In the genomic region with DNA sequence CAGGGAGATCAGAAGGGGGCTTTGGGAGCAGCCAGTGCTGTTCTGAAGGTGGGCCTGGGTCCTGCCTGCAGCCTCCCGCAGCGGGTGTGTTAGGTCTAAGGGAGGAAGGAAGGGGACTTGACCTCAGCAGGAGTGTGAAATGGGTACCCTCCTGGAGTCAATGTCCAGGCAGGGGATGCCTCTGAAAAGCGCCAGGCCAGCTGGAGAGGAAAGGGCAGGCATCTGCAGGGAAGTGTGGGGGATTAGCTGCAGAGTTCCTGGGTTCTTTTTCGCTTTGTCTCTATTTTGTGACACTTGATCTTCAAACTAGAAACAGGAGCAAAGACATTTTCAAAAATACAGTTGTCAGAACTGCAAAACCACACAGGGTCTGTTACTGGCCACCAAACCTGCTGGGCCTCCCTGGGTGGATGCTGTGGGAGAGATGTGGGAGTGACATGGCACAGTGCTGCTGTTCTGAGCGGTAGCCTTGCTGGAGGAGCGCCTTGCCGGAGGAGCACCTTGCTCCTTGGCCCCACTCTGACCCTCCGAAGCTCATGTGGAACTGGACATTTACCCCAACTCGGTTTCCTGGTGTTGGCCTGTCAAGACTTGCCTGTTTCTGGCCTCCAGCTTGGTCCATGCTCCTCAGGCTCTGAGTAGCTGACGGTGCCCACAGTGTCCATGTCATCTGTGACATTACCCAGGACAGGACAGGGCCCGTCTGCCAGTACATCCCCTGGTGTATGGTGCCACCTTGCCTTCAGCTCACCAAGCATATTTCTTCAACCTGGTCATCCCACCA, we compare ENCODE assay signal across 12 cellular contexts. TPM values are rescaled to one million over a fixed set of nuclear protein-coding genes. Genes with fewer than 3 reads are reported as not detected.
A peak's percentile ranks its signal among the peaks of the same experiment; 100 is the strongest.
DNase-seq lines count a peak whose midpoint lies in the region; ATAC-seq and TF ChIP-seq lines count a peak whose summit lies in the region.
"Had no signal": no experiment of that assay in that cellular context is flagged by ENCODE, and none has a peak within 500 bp of the region (broad histone marks: within the 10 kb centered on the region; RNA-seq: fewer than 3 reads in every experiment).

No MANE protein-coding gene starts in this region.

- no peak for TF ChIP-seq POLR2A in IMR-90 (IDR thresholded peaks at IDR 0.05; ENCODE audit: low read depth, low read length)

- H2BK120ac ChIP-seq in IMR-90 (ENCODE audit: low read depth, low read length) = no peak overlapping the region

- dilution Hi-C loops in IMR-90 (cut with HindIII; ENCODE audit: low sequenced_read_pairs, unreplicated experiment) = no loop called here

- intact Hi-C loops in A673 (cut with micrococcal nuclease; ENCODE audit: unreplicated experiment) (no loop called here), IMR-90 (cut with micrococcal nuclease) (no loop called here)

- H4K8ac ChIP-seq in IMR-90 (ENCODE audit: low read depth in 2 of 2, low read length in 2 of 2) = peak overlapping the region in 1 of 2 experiments; percentile 91; a peak in 2 of 4 replicates

- no peak for TF ChIP-seq RAD21 in IMR-90 (IDR thresholded peaks at IDR 0.05; ENCODE audit: low read length)

- no peaks in the 10 kb centered on the region for H3K27me3 ChIP-seq in A673 (replicated peaks; ENCODE audit: insufficient read depth, low read depth, low read length, poor library complexity)
- no peaks in the 10 kb centered on the region for H3K27me3 ChIP-seq in IMR-90 (ENCODE audit: control insufficient read depth, insufficient read depth, low read length)
- no peaks in the 10 kb centered on the region for H3K27me3 ChIP-seq in ectodermal cell (ENCODE audit: control insufficient read depth, insufficient read depth, low read length, poor library complexity, severe bottlenecking)
- H3K27me3 ChIP-seq in osteoblast (ENCODE audit: insufficient read depth, low read length) = no peaks in the 10 kb centered on the region

- peak overlapping the region; percentile 96 for H3K14ac ChIP-seq in IMR-90 (replicated peaks; ENCODE audit: low read depth, low read length)

- no peak overlapping the region for H3K4me3 ChIP-seq in A673 (ENCODE audit: low read depth, low read length, poor library complexity, severe bottlenecking)
- no peak overlapping the region for H3K4me3 ChIP-seq in IMR-90 (ENCODE audit: insufficient read depth, low read depth, low read length)
- H3K4me3 ChIP-seq in ectodermal cell (ENCODE audit: insufficient read depth, low read depth, low read length) = no peak overlapping the region
- H3K4me3 ChIP-seq in osteoblast (ENCODE audit: insufficient read depth, low read length) = no peak overlapping the region

- in situ Hi-C loops in IMR-90 (cut with MboI; ENCODE audit: low sequenced_read_pairs) = no loop called here

- no TSS peak for BruUV-seq in A673 (replicated peaks; lab: Mats Ljungman, UMichigan)
- no TSS peak for BruUV-seq in IMR-90 (replicated peaks; lab: Mats Ljungman, UMichigan)

- 96% methylated on average over 7 of the region's 11 CpGs; no CpG with 5 or more reads in 1 of the 2 experiments for WGBS in IMR-90 (ENCODE audit: extremely low coverage in 2 of 2, insufficient read length in 1 of 2), 2 experiments
- WGBS in ectodermal cell, 2 experiments = 90 to 92% methylated on average over 11 of the region's 11 CpGs

- H3K4me1 ChIP-seq in A673 (ENCODE audit: insufficient read depth, low read length, poor library complexity, severe bottlenecking) (peaks cover 23% of the 10 kb centered on the region), IMR-90 (ENCODE audit: control insufficient read depth, insufficient read depth, low read length) (peaks cover 40% of the 10 kb centered on the region), ectodermal cell (ENCODE audit: control insufficient read depth, insufficient read depth, low read length) (peaks cover 34% of the 10 kb centered on the region), osteoblast (ENCODE audit: insufficient read depth, low read length) (peaks cover 46% of the 10 kb centered on the region)

- H3K4me2 ChIP-seq in IMR-90 (ENCODE audit: low read depth, low read length) (no peak overlapping the region), osteoblast (ENCODE audit: insufficient read depth, low read length) (no peak overlapping the region)

- peaks cover 30 to 80% of the 10 kb centered on the region in 2 experiments for H3K79me1 ChIP-seq in IMR-90 (ENCODE audit: low read depth in 1 of 2, low read length in 2 of 2)

- no peak overlapping the region for H3K56ac ChIP-seq in IMR-90 (ENCODE audit: extremely low read depth, insufficient read depth, low read length)

- peak overlapping the region; percentile 94 for H3K23ac ChIP-seq in IMR-90 (ENCODE audit: low read depth, low read length)

- no peak for DNase-seq in A673 (ENCODE audit: low spot score)
- DNase-seq in IMR-90 = no peak
- DNase-seq in osteoblast (ENCODE audit: insufficient read length, low spot score, missing footprints) = no peak
- DNase-seq in cerebellar cortex (ENCODE audit: low spot score) = no peak
- no peak for DNase-seq in NCI-H1436 treated with DMSO at 0.1 percent for 48 hours (lab: John Stamatoyannopoulos, UW)
- DNase-seq in cerebellum (ENCODE audit: low spot score) = no peak
- DNase-seq: activated gamma-delta T cell, Calu3, NCI-H2029 had no signal

- no peak overlapping the region for H3K9ac ChIP-seq in IMR-90 (ENCODE audit: low read depth, low read length)

- H3K36me3 ChIP-seq in A673 (ENCODE audit: insufficient read depth, low read length, poor library complexity, severe bottlenecking) (peaks cover 7% of the 10 kb centered on the region), IMR-90 (ENCODE audit: control insufficient read depth, insufficient read depth, low read length) (peaks cover 29% of the 10 kb centered on the region), ectodermal cell (ENCODE audit: control insufficient read depth, insufficient read depth, low read length) (peaks cover 10% of the 10 kb centered on the region), osteoblast (ENCODE audit: insufficient read depth, low read length) (peaks cover 35% of the 10 kb centered on the region)

- H2BK20ac ChIP-seq in IMR-90 (ENCODE audit: low read depth, low read length) = no peak overlapping the region

- no peak for ATAC-seq in IMR-90 (ENCODE audit: low read depth)
- ATAC-seq in HG02571 (IDR thresholded peaks at IDR 0.05; ENCODE audit: unreplicated experiment) = no peak
- ATAC-seq: HCT116 had no signal

- peak overlapping the region; percentile 97 for H2BK5ac ChIP-seq in IMR-90 (ENCODE audit: low read depth, low read length, poor library complexity, severe bottlenecking)

- POLR2A ChIA-PET in A673 (lab: Charles Lee; ENCODE audit: low non-redundant PET) (no interaction called here), IMR-90 (lab: Charles Lee; ENCODE audit: unreplicated experiment) (no interaction called here)

- H4K5ac ChIP-seq in IMR-90 (ENCODE audit: low read depth, low read length) = no peak overlapping the region

- peaks cover 94% of the 10 kb centered on the region for H3K79me2 ChIP-seq in osteoblast (ENCODE audit: insufficient read depth, low read length)

- H3K27ac ChIP-seq in A673 (ENCODE audit: low read depth, low read length, poor library complexity, severe bottlenecking) (peak overlapping the region; percentile 25), IMR-90 (ENCODE audit: insufficient read depth, low read length) (peak overlapping the region; percentile 91), ectodermal cell (ENCODE audit: insufficient read depth, low read depth, low read length, poor library complexity, severe bottlenecking) (peak overlapping the region; percentile 40), osteoblast (ENCODE audit: low read depth, low read length) (peak overlapping the region; percentile 97)

- H3K9me3 ChIP-seq in A673 (ENCODE audit: low read depth, low read length, poor library complexity, severe bottlenecking) = no peaks in the 10 kb centered on the region
- no peaks in the 10 kb centered on the region for H3K9me3 ChIP-seq in IMR-90 (ENCODE audit: control insufficient read depth, insufficient read depth, low read length)
- H3K9me3 ChIP-seq in ectodermal cell (ENCODE audit: control insufficient read depth, low read length) = no peaks in the 10 kb centered on the region
- H3K9me3 ChIP-seq in osteoblast (ENCODE audit: low read depth, low read length) = no peaks in the 10 kb centered on the region

- no peak overlapping the region; the same call in 1 of the 2 replicates for H4K91ac ChIP-seq in IMR-90 (ENCODE audit: insufficient read depth, low read depth, low read length)

- H3K18ac ChIP-seq in IMR-90 (ENCODE audit: low read depth, low read length) = no peak overlapping the region

- no peak for TF ChIP-seq CTCF in A673 (conservative IDR thresholded peaks at IDR 0.05; ENCODE audit: low read depth, low read length)
- TF ChIP-seq CTCF in IMR-90 (conservative IDR thresholded peaks at IDR 0.05; ENCODE audit: low read depth, low read length) = no peak
- no peak for TF ChIP-seq CTCF in osteoblast (IDR thresholded peaks at IDR 0.05; ENCODE audit: extremely low read depth, low read depth, low read length)

- H2BK15ac ChIP-seq in IMR-90 (ENCODE audit: low read depth, low read length) = no peak overlapping the region

- CTCF ChIA-PET in A673 (lab: Charles Lee) = no interaction called here
- CTCF ChIA-PET in IMR-90 (lab: Yijun Ruan, JAX) = no interaction called here

- H2AK5ac ChIP-seq in IMR-90 (ENCODE audit: low read depth, low read length) = peak overlapping the region; percentile 100

- H3K9me1 ChIP-seq in IMR-90 (ENCODE audit: insufficient read depth, low read length) = peaks cover 51% of the 10 kb centered on the region

- peak overlapping the region; percentile 99 for H3K4ac ChIP-seq in IMR-90 (ENCODE audit: low read depth, low read length)

- H4K20me1 ChIP-seq in IMR-90 (ENCODE audit: insufficient read depth, low read length) (peaks cover 78% of the 10 kb centered on the region), osteoblast (ENCODE audit: insufficient read depth, low read length) (peaks cover 39% of the 10 kb centered on the region)

- H2AFZ ChIP-seq in IMR-90 (replicated peaks; ENCODE audit: low read length, poor library complexity) = peak overlapping the region; percentile 40
- H2AFZ ChIP-seq in osteoblast (ENCODE audit: low read length) = no peak overlapping the region

- H2AK9ac ChIP-seq in IMR-90 (replicated peaks; ENCODE audit: low read depth, low read length, poor library complexity) = peak overlapping the region; percentile 59

RNA-seq across cellular contexts. Expression of gene MED15, which starts 25.9 kb away (rescaled TPM):
- total RNA-seq in A673 (2021) (96.2 and 101 TPM in 2 replicates), IMR-90 (2012; rRNA removed) (19.0 and 22.8 TPM in 2 replicates), osteoblast (36.9 and 49.8 TPM in 2 replicates), cerebellum (36.7 TPM)
- polyA plus RNA-seq in IMR-90 (2012; rRNA removed) = 68.8 and 71.5 TPM in 2 replicates
- 43.1 and 81.0 TPM in 2 replicates for polyA plus RNA-seq in IMR-90 (2012; cell fraction: cytosol; rRNA removed)
- 269 and 514 TPM in 2 replicates for polyA plus RNA-seq in IMR-90 (2012; cell fraction: nucleus; rRNA removed; ENCODE audit: low replicate concordance)
- 53.5 TPM for polyA plus RNA-seq in ectodermal cell (2013, experiment 1 of 4)
- polyA plus RNA-seq in ectodermal cell (2013, experiment 2 of 4) = 50.6 TPM
- 43.0 TPM for polyA plus RNA-seq in ectodermal cell (2013, experiment 3 of 4)
- polyA plus RNA-seq in ectodermal cell (2013, experiment 4 of 4) = 45.2 TPM

RNA-seq across cellular contexts. Expression of gene KLHL22, which starts 37.7 kb away (rescaled TPM):
- total RNA-seq in A673 (2021) (36.2 and 46.3 TPM in 2 replicates), IMR-90 (2012; rRNA removed) (25.8 and 27.1 TPM in 2 replicates), osteoblast (36.9 and 46.6 TPM in 2 replicates), cerebellum (53.0 TPM)
- 28.7 and 30.1 TPM in 2 replicates for polyA plus RNA-seq in IMR-90 (2012; rRNA removed)
- 14.3 and 46.6 TPM in 2 replicates for polyA plus RNA-seq in IMR-90 (2012; cell fraction: cytosol; rRNA removed)
- 70.3 and 122 TPM in 2 replicates for polyA plus RNA-seq in IMR-90 (2012; cell fraction: nucleus; rRNA removed; ENCODE audit: low replicate concordance)
- polyA plus RNA-seq in ectodermal cell (2013, experiment 1 of 4) = 27.7 TPM
- polyA plus RNA-seq in ectodermal cell (2013, experiment 2 of 4) = 25.6 TPM
- 15.7 TPM for polyA plus RNA-seq in ectodermal cell (2013, experiment 3 of 4)
- 20.9 TPM for polyA plus RNA-seq in ectodermal cell (2013, experiment 4 of 4)

Comparison
In these comparisons a context has a peak if more than half of its experiments do, and no peak if none do; other contexts are left out.
1. H3K27ac ChIP-seq: peak in every context shown above with its lines; median percentile 97 in osteoblast; 91 in IMR-90; 40 in ectodermal cell; 25 in A673.